Comparison of ENCODE assay signal across 1 cellular context in the genomic region with DNA sequence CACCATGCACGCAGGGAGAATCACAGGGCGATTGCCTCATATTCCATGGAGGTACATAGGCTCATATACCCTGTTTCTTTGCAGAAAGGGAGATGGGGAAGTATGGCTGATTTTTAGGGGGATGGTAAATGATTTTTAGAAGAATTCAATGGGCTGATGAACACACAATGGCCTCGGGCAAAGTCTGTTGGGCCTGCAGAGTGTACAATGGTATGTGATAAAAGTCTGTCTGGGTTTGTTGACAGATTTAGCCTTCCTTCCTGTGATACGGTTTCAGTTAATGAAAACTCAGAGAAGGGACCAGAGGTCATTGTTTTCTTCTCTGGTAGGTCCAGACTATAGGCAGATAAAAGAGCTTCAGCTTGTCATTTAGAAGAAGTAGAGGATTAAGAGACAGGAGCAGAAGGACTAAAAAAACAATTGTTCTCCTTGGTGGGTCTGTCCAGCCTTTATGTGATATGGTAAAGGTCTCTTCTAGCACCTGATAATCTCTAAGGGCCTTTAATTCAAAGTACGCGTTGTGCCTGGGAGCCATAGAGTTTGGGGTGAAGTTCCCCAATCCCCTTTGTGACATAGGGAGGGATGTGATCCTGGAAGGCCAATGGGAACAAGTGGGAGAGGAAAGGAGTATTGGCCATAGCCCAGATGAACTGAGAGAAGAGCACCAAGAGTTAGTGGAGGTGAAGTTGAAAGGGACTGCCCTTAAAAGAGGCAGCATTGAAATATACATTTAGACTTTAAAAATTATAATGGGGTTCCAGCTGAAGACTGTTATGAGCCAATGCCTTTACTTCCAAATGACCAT.
TF ChIP-seq lines count a peak whose summit lies in the region.

No MANE protein-coding gene starts in this region.

TF ChIP-seq in HepG2, 621 proteins besides CTCF, POLR2A, EP300 and RAD21 (continued from another document and continues in another):
- TF ChIP-seq, protein P1, sequence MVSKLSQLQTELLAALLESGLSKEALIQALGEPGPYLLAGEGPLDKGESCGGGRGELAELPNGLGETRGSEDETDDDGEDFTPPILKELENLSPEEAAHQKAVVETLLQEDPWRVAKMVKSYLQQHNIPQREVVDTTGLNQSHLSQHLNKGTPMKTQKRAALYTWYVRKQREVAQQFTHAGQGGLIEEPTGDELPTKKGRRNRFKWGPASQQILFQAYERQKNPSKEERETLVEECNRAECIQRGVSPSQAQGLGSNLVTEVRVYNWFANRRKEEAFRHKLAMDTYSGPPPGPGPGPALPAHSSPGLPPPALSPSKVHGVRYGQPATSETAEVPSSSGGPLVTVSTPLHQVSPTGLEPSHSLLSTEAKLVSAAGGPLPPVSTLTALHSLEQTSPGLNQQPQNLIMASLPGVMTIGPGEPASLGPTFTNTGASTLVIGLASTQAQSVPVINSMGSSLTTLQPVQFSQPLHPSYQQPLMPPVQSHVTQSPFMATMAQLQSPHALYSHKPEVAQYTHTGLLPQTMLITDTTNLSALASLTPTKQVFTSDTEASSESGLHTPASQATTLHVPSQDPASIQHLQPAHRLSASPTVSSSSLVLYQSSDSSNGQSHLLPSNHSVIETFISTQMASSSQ (IDR thresholded peaks at IDR 0.05; ENCODE audit: low read depth): peak; percentile 75
- TF ChIP-seq, protein P1 (CRISPR knock-in tag; IDR thresholded peaks at IDR 0.05; ENCODE audit: borderline replicate concordance): peak; percentile 80; the same call in 1 of the 2 replicates
- TF ChIP-seq ZMYM3 (CRISPR knock-in tag; IDR thresholded peaks at IDR 0.05): no peak
- no peak for TF ChIP-seq ZNF841 (CRISPR knock-in tag; IDR thresholded peaks at IDR 0.05; ENCODE audit: borderline replicate concordance)
- TF ChIP-seq, protein P2, sequence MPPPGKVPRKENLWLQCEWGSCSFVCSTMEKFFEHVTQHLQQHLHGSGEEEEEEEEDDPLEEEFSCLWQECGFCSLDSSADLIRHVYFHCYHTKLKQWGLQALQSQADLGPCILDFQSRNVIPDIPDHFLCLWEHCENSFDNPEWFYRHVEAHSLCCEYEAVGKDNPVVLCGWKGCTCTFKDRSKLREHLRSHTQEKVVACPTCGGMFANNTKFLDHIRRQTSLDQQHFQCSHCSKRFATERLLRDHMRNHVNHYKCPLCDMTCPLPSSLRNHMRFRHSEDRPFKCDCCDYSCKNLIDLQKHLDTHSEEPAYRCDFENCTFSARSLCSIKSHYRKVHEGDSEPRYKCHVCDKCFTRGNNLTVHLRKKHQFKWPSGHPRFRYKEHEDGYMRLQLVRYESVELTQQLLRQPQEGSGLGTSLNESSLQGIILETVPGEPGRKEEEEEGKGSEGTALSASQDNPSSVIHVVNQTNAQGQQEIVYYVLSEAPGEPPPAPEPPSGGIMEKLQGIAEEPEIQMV (CRISPR knock-in tag; IDR thresholded peaks at IDR 0.05; ENCODE audit: low read depth): 0 out of 2 replicates have a peak, but pooled peaks have one; percentile 55
- TF ChIP-seq XRCC5 (optimal IDR thresholded peaks at IDR 0.05; ENCODE audit: low read length): no peak
- TF ChIP-seq ZNF75D (CRISPR knock-in tag; IDR thresholded peaks at IDR 0.05; ENCODE audit: borderline replicate concordance): no peak
- TF ChIP-seq ZNF318 (CRISPR knock-in tag; IDR thresholded peaks at IDR 0.05): no peak
- no peak for TF ChIP-seq PBX3 (CRISPR knock-in tag; IDR thresholded peaks at IDR 0.05; ENCODE audit: borderline replicate concordance)
- TF ChIP-seq SOX6 (IDR thresholded peaks at IDR 0.05): no peak
- TF ChIP-seq SOX6 (CRISPR knock-in tag; IDR thresholded peaks at IDR 0.05): peak; percentile 99
- TF ChIP-seq, protein P3, sequence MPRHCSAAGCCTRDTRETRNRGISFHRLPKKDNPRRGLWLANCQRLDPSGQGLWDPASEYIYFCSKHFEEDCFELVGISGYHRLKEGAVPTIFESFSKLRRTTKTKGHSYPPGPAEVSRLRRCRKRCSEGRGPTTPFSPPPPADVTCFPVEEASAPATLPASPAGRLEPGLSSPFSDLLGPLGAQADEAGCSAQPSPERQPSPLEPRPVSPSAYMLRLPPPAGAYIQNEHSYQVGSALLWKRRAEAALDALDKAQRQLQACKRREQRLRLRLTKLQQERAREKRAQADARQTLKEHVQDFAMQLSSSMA (CRISPR knock-in tag; IDR thresholded peaks at IDR 0.05): no peak
- no peak for TF ChIP-seq HNRNPL (IDR thresholded peaks at IDR 0.05; ENCODE audit: low read depth, low read length)
- TF ChIP-seq HNF1B (CRISPR knock-in tag; IDR thresholded peaks at IDR 0.05): no peak; the same call in 1 of the 2 replicates
- no peak for TF ChIP-seq ZNF619 (CRISPR knock-in tag; IDR thresholded peaks at IDR 0.05)
- TF ChIP-seq ZNF317 (CRISPR knock-in tag; IDR thresholded peaks at IDR 0.05): 0 out of 2 replicates have a peak, but pooled peaks have one; percentile 55
- 0 out of 2 replicates have a peak, but pooled peaks have one; percentile 15 for TF ChIP-seq ZBTB20 (CRISPR knock-in tag; IDR thresholded peaks at IDR 0.05; ENCODE audit: borderline replicate concordance, low read depth)
- peak; percentile 87 for TF ChIP-seq NCOA2 (CRISPR knock-in tag; IDR thresholded peaks at IDR 0.05)
- peak; percentile 11; the same call in 1 of the 2 replicates for TF ChIP-seq ZNF264 (CRISPR knock-in tag; IDR thresholded peaks at IDR 0.05)
- no peak for TF ChIP-seq ZC3H13 (CRISPR knock-in tag; IDR thresholded peaks at IDR 0.05)
- TF ChIP-seq SNAPC5 (CRISPR knock-in tag; IDR thresholded peaks at IDR 0.05; ENCODE audit: borderline replicate concordance): no peak
- TF ChIP-seq ZNF879 (CRISPR knock-in tag; IDR thresholded peaks at IDR 0.05): no peak
- TF ChIP-seq CHD4 (IDR thresholded peaks at IDR 0.05; ENCODE audit: borderline replicate concordance, low read length): peak; percentile 88; the same call in 1 of the 2 replicates
- no peak; the same call in 1 of the 2 replicates for TF ChIP-seq BHLHE40 (IDR thresholded peaks at IDR 0.05; ENCODE audit: low read length)
- TF ChIP-seq ZNF33B (CRISPR knock-in tag; IDR thresholded peaks at IDR 0.05): no peak
- no peak for TF ChIP-seq ZNF354B (CRISPR knock-in tag; IDR thresholded peaks at IDR 0.05)
- TF ChIP-seq SYNCRIP (IDR thresholded peaks at IDR 0.05; ENCODE audit: insufficient read depth, low read depth, low read length): no peak
- TF ChIP-seq ZBTB42 (CRISPR knock-in tag; IDR thresholded peaks at IDR 0.05): no peak
- no peak for TF ChIP-seq HOXA5 (CRISPR knock-in tag; IDR thresholded peaks at IDR 0.05)
- TF ChIP-seq HNRNPLL (IDR thresholded peaks at IDR 0.05; ENCODE audit: low read depth, low read length, poor library complexity, severe bottlenecking): no peak
- 0 out of 2 replicates have a peak, but pooled peaks have one; percentile 37 for TF ChIP-seq GFI1 (CRISPR knock-in tag; IDR thresholded peaks at IDR 0.05; ENCODE audit: borderline replicate concordance)
- no peak for TF ChIP-seq SNRNP70 (IDR thresholded peaks at IDR 0.05; ENCODE audit: low read depth, low read length)
- no peak for TF ChIP-seq TERF1 (CRISPR knock-in tag; IDR thresholded peaks at IDR 0.05)
- peak; percentile 97 for TF ChIP-seq ETV5 (CRISPR knock-in tag; IDR thresholded peaks at IDR 0.05; ENCODE audit: borderline replicate concordance)
- TF ChIP-seq KMT2B (CRISPR knock-in tag; IDR thresholded peaks at IDR 0.05): no peak
- TF ChIP-seq SMARCE1 (IDR thresholded peaks at IDR 0.05; ENCODE audit: borderline replicate concordance): no peak
- TF ChIP-seq CEBPB (IDR thresholded peaks at IDR 0.05; ENCODE audit: borderline replicate concordance, low read depth, low read length): peak; percentile 61; the same call in 1 of the 2 replicates
- no peak for TF ChIP-seq TAF15 (IDR thresholded peaks at IDR 0.05; ENCODE audit: low read depth, low read length, poor library complexity, severe bottlenecking)
- TF ChIP-seq ZNF615 (CRISPR knock-in tag; IDR thresholded peaks at IDR 0.05; ENCODE audit: borderline replicate concordance): 0 out of 2 replicates have a peak, but pooled peaks have one; percentile 22
- no peak for TF ChIP-seq ZNF282 (IDR thresholded peaks at IDR 0.05; ENCODE audit: partially characterized antibody)
